In the genomic region with DNA sequence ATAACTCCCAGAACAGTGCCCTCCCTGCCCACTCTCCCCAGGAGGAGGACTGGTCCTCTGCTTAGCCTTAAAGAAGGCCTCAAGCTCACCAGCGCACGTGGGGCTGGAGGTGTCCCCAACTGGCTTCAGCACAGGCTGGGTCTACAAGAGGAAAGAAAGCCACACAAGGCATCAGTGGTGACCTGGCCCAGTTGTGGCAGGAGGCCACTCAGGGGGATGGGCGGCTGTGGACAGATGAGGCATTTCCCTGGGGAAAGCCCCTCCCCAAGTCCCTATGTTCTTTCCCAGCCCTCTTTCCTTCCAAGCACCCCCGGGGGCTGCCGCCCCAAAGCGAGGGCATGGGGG, we compare ENCODE assay signal across 22 cellular contexts.
"Had no signal": no experiment of that assay in that cellular context is flagged by ENCODE, and none has a peak within 500 bp of the region (broad histone marks: within the 10 kb centered on the region; RNA-seq: fewer than 3 reads in every experiment).

No MANE protein-coding gene starts in this region.

- H3K27ac ChIP-seq: cardiac muscle cell, esophagus squamous epithelium, pancreas, right atrium auricular region, stomach, testis, tibial artery had no signal

- H3K4me3 Mint-ChIP-seq: effector memory CD8-positive, alpha-beta T cell; memory B cell; nephron; stimulated activated naive B cell treated with anti-CD40 and anti-IgM and Interleukin-4, amounts not matched to agents 10 μg/mL and 1 μg/mL and 100 μg/mL, for 72 hours; type B pancreatic cell had no signal

- H3K36me3 Mint-ChIP-seq: memory B cell; stimulated activated naive B cell treated with anti-CD40 and anti-IgM and Interleukin-4, amounts not matched to agents 10 μg/mL and 1 μg/mL and 100 μg/mL, for 72 hours; type B pancreatic cell had no signal

- H3K4me1 ChIP-seq: pancreas, tibial artery had no signal

- H3K36me3 ChIP-seq: cardiac muscle cell, esophagus squamous epithelium, pancreas, right atrium auricular region, stomach, tibial artery had no signal

- H3K9me3 Mint-ChIP-seq: effector memory CD8-positive, alpha-beta T cell; memory B cell; nephron; stimulated activated naive B cell treated with anti-CD40 and anti-IgM and Interleukin-4, amounts not matched to agents 10 μg/mL and 1 μg/mL and 100 μg/mL, for 72 hours; type B pancreatic cell had no signal

- H3K27me3 ChIP-seq: pancreas, right atrium auricular region, stomach, testis, tibial artery had no signal

- H3K27me3 Mint-ChIP-seq: effector memory CD8-positive, alpha-beta T cell; memory B cell had no signal

- ATAC-seq: effector memory CD8-positive, alpha-beta T cell; left ventricle myocardium superior; sciatic nerve; stimulated activated naive B cell treated with anti-CD40 and anti-IgM and Interleukin-4, amounts not matched to agents 10 μg/mL and 1 μg/mL and 100 μg/mL, for 72 hours had no signal

- H3K4me3 ChIP-seq: cardiac muscle cell, esophagus squamous epithelium, lung, pancreas, right atrium auricular region, stomach, testis, tibial artery had no signal

- DNase-seq: cortex of kidney; effector memory CD8-positive, alpha-beta T cell; erythroblast; esophagus squamous epithelium; foreskin melanocyte; glutamatergic neuron; left ventricle myocardium superior; occipital lobe; stimulated activated CD4-positive, alpha-beta T cell treated with anti-CD3 and anti-CD28 coated beads, Interleukin-4, amount 100 ng/mL, for 4 hours; stimulated activated naive B cell treated with anti-CD40 and anti-IgM and Interleukin-4, amounts not matched to agents 10 μg/mL and 1 μg/mL and 100 μg/mL, for 72 hours; testis had no signal

- H3K27ac Mint-ChIP-seq: effector memory CD8-positive, alpha-beta T cell; memory B cell; nephron; progenitor cell of endocrine pancreas; stimulated activated naive B cell treated with anti-CD40 and anti-IgM and Interleukin-4, amounts not matched to agents 10 μg/mL and 1 μg/mL and 100 μg/mL, for 72 hours; type B pancreatic cell had no signal

- H3K9me3 ChIP-seq: esophagus squamous epithelium, pancreas, right atrium auricular region, stomach, testis, tibial artery had no signal
